Comparison of ENCODE assay signal across 26 cellular contexts in genomic region chr16:17511340-17511739, GRCh38. TPM values are rescaled to one million over a fixed set of nuclear protein-coding genes. Genes with fewer than 3 reads are reported as not detected.
DNase-seq lines count a peak whose midpoint lies in the region; ATAC-seq and TF ChIP-seq lines count a peak whose summit lies in the region.
"Had no signal": no experiment of that assay in that cellular context is flagged by ENCODE, and none has a peak within 500 bp of the region (broad histone marks: within the 10 kb centered on the region; RNA-seq: fewer than 3 reads in every experiment).

No MANE protein-coding gene starts in this region.

- TF ChIP-seq CTCF in fibroblast of villous mesenchyme (IDR thresholded peaks at IDR 0.05; ENCODE audit: insufficient read depth, low read depth, low read length) (no peak), upper lobe of right lung (IDR thresholded peaks at IDR 0.05) (no peak), esophagus muscularis mucosa (IDR thresholded peaks at IDR 0.05) (no peak)

- H3K9me3 ChIP-seq in right cardiac atrium (ENCODE audit: control insufficient read depth, low read length) (peaks cover 3% of the 10 kb centered on the region), upper lobe of right lung (no peaks in the 10 kb centered on the region), esophagus muscularis mucosa (peaks cover 0 to 15% (median 0%) of the 10 kb centered on the region in 4 donors)
- H3K9me3 ChIP-seq: ascending aorta, HAP-1, lower lobe of right lung, psoas muscle had no signal

- no peak for DNase-seq in Right ventricle myocardium inferior (ENCODE audit: missing footprints)
- no peak for DNase-seq in right cardiac atrium
- DNase-seq in fibroblast of villous mesenchyme (ENCODE audit: low read depth): peak; percentile 94
- DNase-seq in upper lobe of right lung: no peak
- DNase-seq in esophagus muscularis mucosa (ENCODE audit: extremely low spot score): no peak
- no peak for DNase-seq in activated effector memory CD4-positive, alpha-beta T cell treated with anti-CD3 and anti-CD28 coated beads, Interleukin-2, amount 50 U/mL, for 16 hours
- DNase-seq in germinal center (ENCODE audit: low spot score): no peak
- DNase-seq: 8988T; activated CD4-positive, alpha-beta memory T cell treated with anti-CD3 and anti-CD28 coated beads for 36 hours; activated naive CD4-positive, alpha-beta T cell treated with anti-CD3 and anti-CD28 coated beads, Interleukin-2, amount 10 ng/mL, durations not matched to agents 7 days and 5 days; activated T-cell treated with anti-CD3 and anti-CD28 coated beads, Interleukin-2, amount 50 U/mL, for 1 hour; erythroblast; GDM1; heart right ventricle; immature natural killer cell; lower lobe of right lung; NCI-H1930; psoas muscle; small intestine; stimulated activated CD4-positive, alpha-beta T cell treated with anti-CD3 and anti-CD28 coated beads, Interleukin-4, amount 100 ng/mL, for 24 hours; stomach had no signal

- no peaks in the 10 kb centered on the region for H3K36me3 ChIP-seq in upper lobe of right lung
- H3K36me3 ChIP-seq in esophagus muscularis mucosa: no peaks in the 10 kb centered on the region
- H3K36me3 ChIP-seq: ascending aorta, HAP-1, heart right ventricle, lower lobe of right lung, stomach had no signal

- H3K27ac ChIP-seq in right cardiac atrium (ENCODE audit: low read length) (no peak overlapping the region), upper lobe of right lung (no peak overlapping the region), esophagus muscularis mucosa (replicated peaks in 1 of 4) (no peak overlapping the region)
- H3K27ac ChIP-seq: ascending aorta, heart right ventricle, lower lobe of right lung, psoas muscle, SK-N-MC, stomach had no signal

- ATAC-seq in Right ventricle myocardium inferior: peak; percentile 85
- no peak for ATAC-seq in right cardiac atrium
- no peak; the same call in 1 of the 3 replicates for ATAC-seq in SK-N-SH treated with all-trans-retinoic acid at 6 μM for 48 hours
- ATAC-seq in upper lobe of right lung: peak; percentile 40
- ATAC-seq: WTC11 had no signal

- H3K27me3 ChIP-seq in right cardiac atrium (ENCODE audit: control insufficient read depth, insufficient read depth) (no peaks in the 10 kb centered on the region), upper lobe of right lung (no peaks in the 10 kb centered on the region), esophagus muscularis mucosa (no peaks in the 10 kb centered on the region)
- H3K27me3 ChIP-seq: ascending aorta, stomach had no signal

- no peaks in the 10 kb centered on the region for H3K4me1 ChIP-seq in right cardiac atrium (ENCODE audit: control insufficient read depth, insufficient read depth, low read length)
- peaks cover 4% of the 10 kb centered on the region for H3K4me1 ChIP-seq in upper lobe of right lung
- peaks cover 0 to 16% (median 11%) of the 10 kb centered on the region in 4 donors for H3K4me1 ChIP-seq in esophagus muscularis mucosa
- H3K4me1 ChIP-seq: ascending aorta, HAP-1, heart right ventricle had no signal

- intact Hi-C loops in Right ventricle myocardium inferior (cut with DNase I) (no loop called here), right cardiac atrium (cut with DNase I) (no loop called here), upper lobe of right lung (cut with DNase I) (no loop called here), esophagus muscularis mucosa (cut with DNase I) (no loop called here)

- H3K4me3 ChIP-seq in right cardiac atrium (ENCODE audit: low read length) (no peak overlapping the region), fibroblast of villous mesenchyme (ENCODE audit: low read depth, low read length) (no peak overlapping the region), upper lobe of right lung (no peak overlapping the region), esophagus muscularis mucosa (no peak overlapping the region)
- H3K4me3 ChIP-seq: ascending aorta, HAP-1, heart right ventricle, lower lobe of right lung, psoas muscle, SK-N-MC, stomach had no signal

- TF ChIP-seq POLR2A in esophagus muscularis mucosa (IDR thresholded peaks at IDR 0.05; ENCODE audit: low read depth): no peak

- TF ChIP-seq EP300 in esophagus muscularis mucosa (IDR thresholded peaks at IDR 0.05): no peak

TF ChIP-seq in SK-N-SH treated with all-trans-retinoic acid at 6 μM for 48 hours, 23 proteins besides CTCF, POLR2A, EP300 and RAD21:
- TF ChIP-seq TCF4 (CRISPR knock-in tag; IDR thresholded peaks at IDR 0.05; ENCODE audit: borderline replicate concordance) (peak; percentile 46; the same call in 1 of the 2 replicates), ISL1 (CRISPR knock-in tag; IDR thresholded peaks at IDR 0.05) (no peak)
TF ChIP-seq in SK-N-SH treated with all-trans-retinoic acid at 6 μM for 48 hours: peak in this region for 1.

RNA-seq across cellular contexts. Expression of gene XYLT1, which starts 40.6 kb away (rescaled TPM):
- total RNA-seq in Right ventricle myocardium inferior (1.8 TPM), right cardiac atrium (10 to 100 TPM in 3 of 4 donors, 1 to 10 TPM in 1; 8.5 to 37.8 (median 12.6) TPM), fibroblast of villous mesenchyme (2.6 and 10.6 TPM in 2 replicates), upper lobe of right lung (12.1 TPM), esophagus muscularis mucosa (10 to 100 TPM; 25.2 to 57.1 (median 33.5) TPM)
- polyA plus RNA-seq in right cardiac atrium: 2.5 TPM

Comparison
In these comparisons a context has a peak if more than half of its experiments do, and no peak if none do; other contexts are left out.
1. ATAC-seq: peak in Right ventricle myocardium inferior (single experiment) and upper lobe of right lung (single experiment); none in right cardiac atrium (0 of 2) and SK-N-SH treated with all-trans-retinoic acid at 6 μM for 48 hours (single experiment).